1 cellular context compared by ENCODE assay signal in genomic region chr2:2563309-2563860, GRCh38.
TF ChIP-seq lines count a peak whose summit lies in the region.

No MANE protein-coding gene starts in this region.

TF ChIP-seq in H1, 55 proteins besides CTCF, POLR2A, EP300 and RAD21 (continued from another document):
- TF ChIP-seq TCF12 (IDR thresholded peaks at IDR 0.05; ENCODE audit: low read depth, low read length) (no peak), TBP (IDR thresholded peaks at IDR 0.05; ENCODE audit: low read depth, low read length) (no peak), PHF8 (conservative IDR thresholded peaks at IDR 0.05; ENCODE audit: low read depth, low read length) (no peak), JUN (IDR thresholded peaks at IDR 0.05; ENCODE audit: low read depth, low read length) (no peak), SUZ12 (IDR thresholded peaks at IDR 0.05; ENCODE audit: low read length) (no peak), BCL11A (IDR thresholded peaks at IDR 0.05; ENCODE audit: low read depth in 2 of 2, low read length in 2 of 2) (no peak), POLR2AphosphoS5 (IDR thresholded peaks at IDR 0.05; ENCODE audit: low read depth, low read length) (no peak), EZH2 (IDR thresholded peaks at IDR 0.05; ENCODE audit: low read depth, low read length, severe bottlenecking) (no peak)
